In the genomic region with DNA sequence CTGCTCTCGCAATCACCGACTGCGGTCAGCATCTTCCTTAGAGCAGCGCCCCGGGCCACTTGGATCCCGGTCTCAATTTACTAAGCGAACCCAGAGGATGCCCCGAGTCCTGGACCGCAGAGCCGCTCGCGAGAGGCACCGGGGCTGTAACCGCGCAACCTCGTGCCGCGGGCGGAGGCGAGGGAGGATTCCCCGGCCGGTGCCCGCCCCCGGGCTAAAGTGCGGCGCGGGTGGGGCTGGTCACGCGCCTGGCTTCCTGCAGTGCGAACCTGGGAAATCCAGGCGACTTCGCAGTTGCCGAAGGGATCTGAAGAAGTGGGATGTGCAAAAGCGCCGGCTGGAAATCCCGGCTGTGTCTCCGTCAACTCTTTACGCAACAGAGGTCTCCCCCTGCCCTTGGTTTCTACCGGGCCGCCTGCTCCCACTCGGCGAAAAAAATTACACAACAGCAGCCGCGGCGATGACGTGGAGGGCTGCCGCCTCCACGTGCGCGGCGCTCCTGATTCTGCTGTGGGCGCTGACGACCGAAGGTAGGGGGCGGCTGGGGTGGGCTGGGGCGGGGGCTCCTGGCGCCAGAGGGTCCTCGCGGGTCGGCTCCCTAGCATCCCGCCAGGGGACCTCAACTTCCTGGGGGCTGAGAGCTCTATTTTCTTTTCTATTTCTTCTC, we compare ENCODE assay signal across 1 cellular context.
A peak's percentile ranks its signal among the peaks of the same experiment; 100 is the strongest.
TF ChIP-seq lines count a peak whose summit lies in the region.

A gene with protein sequence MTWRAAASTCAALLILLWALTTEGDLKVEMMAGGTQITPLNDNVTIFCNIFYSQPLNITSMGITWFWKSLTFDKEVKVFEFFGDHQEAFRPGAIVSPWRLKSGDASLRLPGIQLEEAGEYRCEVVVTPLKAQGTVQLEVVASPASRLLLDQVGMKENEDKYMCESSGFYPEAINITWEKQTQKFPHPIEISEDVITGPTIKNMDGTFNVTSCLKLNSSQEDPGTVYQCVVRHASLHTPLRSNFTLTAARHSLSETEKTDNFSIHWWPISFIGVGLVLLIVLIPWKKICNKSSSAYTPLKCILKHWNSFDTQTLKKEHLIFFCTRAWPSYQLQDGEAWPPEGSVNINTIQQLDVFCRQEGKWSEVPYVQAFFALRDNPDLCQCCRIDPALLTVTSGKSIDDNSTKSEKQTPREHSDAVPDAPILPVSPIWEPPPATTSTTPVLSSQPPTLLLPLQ (plus strand): TSS at position 291 of the 667 bp plus-strand sequence. CDS start 170 bp downstream, at position 461.

TF ChIP-seq in HepG2, 621 proteins besides CTCF, POLR2A, EP300 and RAD21 (continued from another document and continues in another):
- TF ChIP-seq, protein P1, sequence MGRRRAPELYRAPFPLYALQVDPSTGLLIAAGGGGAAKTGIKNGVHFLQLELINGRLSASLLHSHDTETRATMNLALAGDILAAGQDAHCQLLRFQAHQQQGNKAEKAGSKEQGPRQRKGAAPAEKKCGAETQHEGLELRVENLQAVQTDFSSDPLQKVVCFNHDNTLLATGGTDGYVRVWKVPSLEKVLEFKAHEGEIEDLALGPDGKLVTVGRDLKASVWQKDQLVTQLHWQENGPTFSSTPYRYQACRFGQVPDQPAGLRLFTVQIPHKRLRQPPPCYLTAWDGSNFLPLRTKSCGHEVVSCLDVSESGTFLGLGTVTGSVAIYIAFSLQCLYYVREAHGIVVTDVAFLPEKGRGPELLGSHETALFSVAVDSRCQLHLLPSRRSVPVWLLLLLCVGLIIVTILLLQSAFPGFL (CRISPR knock-in tag; IDR thresholded peaks at IDR 0.05) = no peak
- TF ChIP-seq CHCHD3 (CRISPR knock-in tag; IDR thresholded peaks at IDR 0.05) (no peak), CEBPG (CRISPR knock-in tag; IDR thresholded peaks at IDR 0.05) (peak; percentile 64; the same call in 1 of the 2 replicates), YY1 (IDR thresholded peaks at IDR 0.05; ENCODE audit: insufficient read depth, insufficient replicate concordance, low read depth, low read length) (no peak), POGZ (CRISPR knock-in tag; IDR thresholded peaks at IDR 0.05) (peak; percentile 62), IKZF1 (IDR thresholded peaks at IDR 0.05) (no peak), GTF2F1 (IDR thresholded peaks at IDR 0.05; ENCODE audit: low read length) (no peak), EEA1 (CRISPR knock-in tag; IDR thresholded peaks at IDR 0.05; ENCODE audit: borderline replicate concordance) (0 out of 2 replicates have a peak, but pooled peaks have one; percentile 59), PLSCR1 (CRISPR knock-in tag; IDR thresholded peaks at IDR 0.05; ENCODE audit: borderline replicate concordance) (peak; percentile 49; the same call in 1 of the 2 replicates), POGK (CRISPR knock-in tag; conservative IDR thresholded peaks at IDR 0.05) (peak; percentile 76; the same call in 1 of the 2 replicates), ZNF761 (CRISPR knock-in tag; conservative IDR thresholded peaks at IDR 0.05) (0 out of 2 replicates have a peak, but pooled peaks have one; percentile 20), MAFF (IDR thresholded peaks at IDR 0.05; ENCODE audit: low read depth, low read length) (no peak), ZNF547 (CRISPR knock-in tag; IDR thresholded peaks at IDR 0.05) (peak; percentile 65), KDM3A (CRISPR knock-in tag; IDR thresholded peaks at IDR 0.05; ENCODE audit: low read depth) (peak; percentile 74; the same call in 1 of the 2 replicates), ZNF101 (CRISPR knock-in tag; IDR thresholded peaks at IDR 0.05; ENCODE audit: borderline replicate concordance, low read depth) (no peak), ZNF530 (CRISPR knock-in tag; IDR thresholded peaks at IDR 0.05; ENCODE audit: low read depth) (no peak), POLR2G (IDR thresholded peaks at IDR 0.05; ENCODE audit: low read depth, low read length) (peak; percentile 63), RXRB (CRISPR knock-in tag; IDR thresholded peaks at IDR 0.05; ENCODE audit: borderline replicate concordance) (0 out of 2 replicates have a peak, but pooled peaks have one; percentile 29), HES4 (CRISPR knock-in tag; IDR thresholded peaks at IDR 0.05; ENCODE audit: borderline replicate concordance) (0 out of 2 replicates have a peak, but pooled peaks have one; percentile 48), ATF7 (IDR thresholded peaks at IDR 0.05) (no peak), ATF7 (CRISPR knock-in tag; IDR thresholded peaks at IDR 0.05) (no peak), ZFY (CRISPR knock-in tag; IDR thresholded peaks at IDR 0.05) (no peak), JDP2 (CRISPR knock-in tag; IDR thresholded peaks at IDR 0.05; ENCODE audit: borderline replicate concordance) (no peak), TBL1XR1 (IDR thresholded peaks at IDR 0.05; ENCODE audit: borderline replicate concordance, low read length, partially characterized antibody) (no peak), SSRP1 (CRISPR knock-in tag; IDR thresholded peaks at IDR 0.05) (no peak), BCL6 (CRISPR knock-in tag; IDR thresholded peaks at IDR 0.05) (peak; percentile 61; the same call in 1 of the 2 replicates), ZNF562 (CRISPR knock-in tag; IDR thresholded peaks at IDR 0.05; ENCODE audit: borderline replicate concordance) (no peak), TBX2 (CRISPR knock-in tag; IDR thresholded peaks at IDR 0.05; ENCODE audit: borderline replicate concordance) (peak; percentile 87), ZFP62 (CRISPR knock-in tag; IDR thresholded peaks at IDR 0.05) (no peak), ZNF263 (CRISPR knock-in tag; IDR thresholded peaks at IDR 0.05) (peak; percentile 56; the same call in 1 of the 2 replicates), ZNF652 (CRISPR knock-in tag; IDR thresholded peaks at IDR 0.05; ENCODE audit: borderline replicate concordance, low read depth) (no peak), ZNF496 (CRISPR knock-in tag; IDR thresholded peaks at IDR 0.05; ENCODE audit: insufficient replicate concordance) (no peak), HNF1B (CRISPR knock-in tag; IDR thresholded peaks at IDR 0.05) (peak; percentile 60; the same call in 1 of the 2 replicates), KDM5B (CRISPR knock-in tag; IDR thresholded peaks at IDR 0.05; ENCODE audit: borderline replicate concordance) (peak; percentile 77; the same call in 1 of the 2 replicates), HNRNPUL1 (IDR thresholded peaks at IDR 0.05; ENCODE audit: low read depth, low read length) (no peak), KAT7 (CRISPR knock-in tag; IDR thresholded peaks at IDR 0.05; ENCODE audit: borderline replicate concordance) (no peak), ZNF326 (CRISPR knock-in tag; IDR thresholded peaks at IDR 0.05; ENCODE audit: borderline replicate concordance) (no peak), SRY (CRISPR knock-in tag; IDR thresholded peaks at IDR 0.05) (no peak), ZFP37 (CRISPR knock-in tag; IDR thresholded peaks at IDR 0.05; ENCODE audit: borderline replicate concordance) (no peak)
- TF ChIP-seq, protein P2, sequence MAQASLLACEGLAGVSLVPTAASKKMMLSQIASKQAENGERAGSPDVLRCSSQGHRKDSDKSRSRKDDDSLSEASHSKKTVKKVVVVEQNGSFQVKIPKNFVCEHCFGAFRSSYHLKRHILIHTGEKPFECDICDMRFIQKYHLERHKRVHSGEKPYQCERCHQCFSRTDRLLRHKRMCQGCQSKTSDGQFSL (CRISPR knock-in tag; IDR thresholded peaks at IDR 0.05) = no peak
- TF ChIP-seq, protein P3, sequence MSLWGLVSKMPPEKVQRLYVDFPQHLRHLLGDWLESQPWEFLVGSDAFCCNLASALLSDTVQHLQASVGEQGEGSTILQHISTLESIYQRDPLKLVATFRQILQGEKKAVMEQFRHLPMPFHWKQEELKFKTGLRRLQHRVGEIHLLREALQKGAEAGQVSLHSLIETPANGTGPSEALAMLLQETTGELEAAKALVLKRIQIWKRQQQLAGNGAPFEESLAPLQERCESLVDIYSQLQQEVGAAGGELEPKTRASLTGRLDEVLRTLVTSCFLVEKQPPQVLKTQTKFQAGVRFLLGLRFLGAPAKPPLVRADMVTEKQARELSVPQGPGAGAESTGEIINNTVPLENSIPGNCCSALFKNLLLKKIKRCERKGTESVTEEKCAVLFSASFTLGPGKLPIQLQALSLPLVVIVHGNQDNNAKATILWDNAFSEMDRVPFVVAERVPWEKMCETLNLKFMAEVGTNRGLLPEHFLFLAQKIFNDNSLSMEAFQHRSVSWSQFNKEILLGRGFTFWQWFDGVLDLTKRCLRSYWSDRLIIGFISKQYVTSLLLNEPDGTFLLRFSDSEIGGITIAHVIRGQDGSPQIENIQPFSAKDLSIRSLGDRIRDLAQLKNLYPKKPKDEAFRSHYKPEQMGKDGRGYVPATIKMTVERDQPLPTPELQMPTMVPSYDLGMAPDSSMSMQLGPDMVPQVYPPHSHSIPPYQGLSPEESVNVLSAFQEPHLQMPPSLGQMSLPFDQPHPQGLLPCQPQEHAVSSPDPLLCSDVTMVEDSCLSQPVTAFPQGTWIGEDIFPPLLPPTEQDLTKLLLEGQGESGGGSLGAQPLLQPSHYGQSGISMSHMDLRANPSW (CRISPR knock-in tag; IDR thresholded peaks at IDR 0.05; ENCODE audit: borderline replicate concordance) = no peak
- TF ChIP-seq, protein P4, sequence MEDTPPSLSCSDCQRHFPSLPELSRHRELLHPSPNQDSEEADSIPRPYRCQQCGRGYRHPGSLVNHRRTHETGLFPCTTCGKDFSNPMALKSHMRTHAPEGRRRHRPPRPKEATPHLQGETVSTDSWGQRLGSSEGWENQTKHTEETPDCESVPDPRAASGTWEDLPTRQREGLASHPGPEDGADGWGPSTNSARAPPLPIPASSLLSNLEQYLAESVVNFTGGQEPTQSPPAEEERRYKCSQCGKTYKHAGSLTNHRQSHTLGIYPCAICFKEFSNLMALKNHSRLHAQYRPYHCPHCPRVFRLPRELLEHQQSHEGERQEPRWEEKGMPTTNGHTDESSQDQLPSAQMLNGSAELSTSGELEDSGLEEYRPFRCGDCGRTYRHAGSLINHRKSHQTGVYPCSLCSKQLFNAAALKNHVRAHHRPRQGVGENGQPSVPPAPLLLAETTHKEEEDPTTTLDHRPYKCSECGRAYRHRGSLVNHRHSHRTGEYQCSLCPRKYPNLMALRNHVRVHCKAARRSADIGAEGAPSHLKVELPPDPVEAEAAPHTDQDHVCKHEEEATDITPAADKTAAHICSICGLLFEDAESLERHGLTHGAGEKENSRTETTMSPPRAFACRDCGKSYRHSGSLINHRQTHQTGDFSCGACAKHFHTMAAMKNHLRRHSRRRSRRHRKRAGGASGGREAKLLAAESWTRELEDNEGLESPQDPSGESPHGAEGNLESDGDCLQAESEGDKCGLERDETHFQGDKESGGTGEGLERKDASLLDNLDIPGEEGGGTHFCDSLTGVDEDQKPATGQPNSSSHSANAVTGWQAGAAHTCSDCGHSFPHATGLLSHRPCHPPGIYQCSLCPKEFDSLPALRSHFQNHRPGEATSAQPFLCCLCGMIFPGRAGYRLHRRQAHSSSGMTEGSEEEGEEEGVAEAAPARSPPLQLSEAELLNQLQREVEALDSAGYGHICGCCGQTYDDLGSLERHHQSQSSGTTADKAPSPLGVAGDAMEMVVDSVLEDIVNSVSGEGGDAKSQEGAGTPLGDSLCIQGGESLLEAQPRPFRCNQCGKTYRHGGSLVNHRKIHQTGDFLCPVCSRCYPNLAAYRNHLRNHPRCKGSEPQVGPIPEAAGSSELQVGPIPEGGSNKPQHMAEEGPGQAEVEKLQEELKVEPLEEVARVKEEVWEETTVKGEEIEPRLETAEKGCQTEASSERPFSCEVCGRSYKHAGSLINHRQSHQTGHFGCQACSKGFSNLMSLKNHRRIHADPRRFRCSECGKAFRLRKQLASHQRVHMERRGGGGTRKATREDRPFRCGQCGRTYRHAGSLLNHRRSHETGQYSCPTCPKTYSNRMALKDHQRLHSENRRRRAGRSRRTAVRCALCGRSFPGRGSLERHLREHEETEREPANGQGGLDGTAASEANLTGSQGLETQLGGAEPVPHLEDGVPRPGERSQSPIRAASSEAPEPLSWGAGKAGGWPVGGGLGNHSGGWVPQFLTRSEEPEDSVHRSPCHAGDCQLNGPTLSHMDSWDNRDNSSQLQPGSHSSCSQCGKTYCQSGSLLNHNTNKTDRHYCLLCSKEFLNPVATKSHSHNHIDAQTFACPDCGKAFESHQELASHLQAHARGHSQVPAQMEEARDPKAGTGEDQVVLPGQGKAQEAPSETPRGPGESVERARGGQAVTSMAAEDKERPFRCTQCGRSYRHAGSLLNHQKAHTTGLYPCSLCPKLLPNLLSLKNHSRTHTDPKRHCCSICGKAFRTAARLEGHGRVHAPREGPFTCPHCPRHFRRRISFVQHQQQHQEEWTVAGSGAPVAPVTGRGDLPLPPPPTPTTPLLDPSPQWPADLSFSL (CRISPR knock-in tag; IDR thresholded peaks at IDR 0.05) = no peak
- TF ChIP-seq, protein P5, sequence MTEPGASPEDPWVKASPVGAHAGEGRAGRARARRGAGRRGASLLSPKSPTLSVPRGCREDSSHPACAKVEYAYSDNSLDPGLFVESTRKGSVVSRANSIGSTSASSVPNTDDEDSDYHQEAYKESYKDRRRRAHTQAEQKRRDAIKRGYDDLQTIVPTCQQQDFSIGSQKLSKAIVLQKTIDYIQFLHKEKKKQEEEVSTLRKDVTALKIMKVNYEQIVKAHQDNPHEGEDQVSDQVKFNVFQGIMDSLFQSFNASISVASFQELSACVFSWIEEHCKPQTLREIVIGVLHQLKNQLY (CRISPR knock-in tag; IDR thresholded peaks at IDR 0.05) = peak; percentile 54; the same call in 1 of the 2 replicates
- TF ChIP-seq, protein P6, sequence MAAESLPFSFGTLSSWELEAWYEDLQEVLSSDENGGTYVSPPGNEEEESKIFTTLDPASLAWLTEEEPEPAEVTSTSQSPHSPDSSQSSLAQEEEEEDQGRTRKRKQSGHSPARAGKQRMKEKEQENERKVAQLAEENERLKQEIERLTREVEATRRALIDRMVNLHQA (CRISPR knock-in tag; IDR thresholded peaks at IDR 0.05) = no peak
